In genomic region chrX:31870267-31870666, GRCh38 we compare ENCODE assay signal across 19 cellular contexts.
"Had no signal": no experiment of that assay in that cellular context is flagged by ENCODE, and none has a peak within 500 bp of the region (broad histone marks: within the 10 kb centered on the region; RNA-seq: fewer than 3 reads in every experiment).

No MANE protein-coding gene starts in this region.

- ATAC-seq: Panc1, PC-3, T-cell had no signal

- DNase-seq: Karpas-422, KG1, MG63, NCI-H1092 treated with DMSO at 0.1 percent for 48 hours, NCI-H1436, NCI-H187 treated with DMSO at 0.1 percent for 48 hours, NCI-H2029 treated with DMSO at 0.1 percent for 48 hours, NCI-H2171 treated with DMSO at 0.1 percent for 48 hours, NCI-H345, NCI-H446 treated with DMSO at 0.1 percent for 48 hours, NCI-H510A treated with DMSO at 0.1 percent for 48 hours, NCI-H526, PC-3, SHP77, SK-N-SH, SW 1271, T-cell had no signal

- H3K27ac Mint-ChIP-seq: T-cell had no signal

- H3K4me3 ChIP-seq: MG63 had no signal

- H3K4me2 ChIP-seq: SK-N-SH had no signal

- H3K36me3 Mint-ChIP-seq: T-cell had no signal

- H3K4me1 Mint-ChIP-seq: T-cell had no signal

- H3K9me3 ChIP-seq: MG63, SK-N-SH had no signal

- H3K4me3 Mint-ChIP-seq: T-cell had no signal

- H3K36me3 ChIP-seq: MG63 had no signal

- H3K9ac ChIP-seq: SK-N-SH had no signal

- H3K27ac ChIP-seq: RWPE1 had no signal

- H3K27me3 ChIP-seq: MG63 had no signal
